ENCODE assay signal across 19 cellular contexts in the genomic region with DNA sequence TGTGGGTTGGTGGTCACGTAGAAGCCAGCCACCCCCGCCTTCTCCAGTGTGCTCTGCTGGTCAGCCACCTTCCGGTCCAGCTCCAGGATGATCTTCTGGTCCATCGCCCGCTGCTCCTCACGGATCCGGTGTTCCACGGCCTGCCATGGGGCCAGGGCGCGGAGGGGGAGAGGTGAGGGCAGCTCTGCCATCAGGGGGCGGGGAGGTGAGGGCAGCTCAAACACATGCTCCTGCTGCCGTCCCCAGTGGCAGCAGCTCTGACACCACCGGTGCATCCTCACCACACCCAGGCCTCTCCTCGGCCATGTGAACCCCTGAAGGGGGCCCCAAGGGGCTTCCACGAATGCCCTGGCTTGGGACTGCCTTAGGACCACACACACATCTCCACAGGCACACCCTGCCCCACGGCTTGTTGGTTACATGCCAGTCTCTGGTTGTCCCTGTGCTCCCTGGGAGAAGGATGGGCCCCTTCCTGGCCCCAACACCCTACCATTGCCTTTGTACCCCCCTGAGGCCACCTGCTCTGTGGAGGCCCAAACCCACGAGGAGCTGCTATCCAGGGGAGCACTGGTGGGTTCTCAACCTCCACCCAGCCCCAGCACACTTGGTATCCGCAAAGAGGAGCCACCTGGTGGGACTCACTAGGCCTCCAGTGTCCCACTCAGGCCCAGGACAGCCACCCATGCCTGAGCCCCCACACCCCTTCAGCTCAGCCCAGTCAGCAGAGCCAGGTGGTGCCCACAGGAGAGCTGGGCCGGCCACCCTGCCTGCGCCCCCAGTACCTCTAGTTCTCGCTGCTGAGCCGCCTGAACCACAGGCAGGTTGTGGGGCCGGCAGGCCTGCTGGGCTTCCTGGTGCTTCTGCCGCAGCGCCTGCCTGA. TPM values are rescaled to one million over a fixed set of nuclear protein-coding genes. Genes with fewer than 3 reads are reported as not detected.
A peak's percentile ranks its signal among the peaks of the same experiment; 100 is the strongest.
DNase-seq lines count a peak whose midpoint lies in the region; ATAC-seq and TF ChIP-seq lines count a peak whose summit lies in the region.
"Had no signal": no experiment of that assay in that cellular context is flagged by ENCODE, and none has a peak within 500 bp of the region (broad histone marks: within the 10 kb centered on the region; RNA-seq: fewer than 3 reads in every experiment).

No MANE protein-coding gene starts in this region.

- H3K9me3 ChIP-seq in right atrium auricular region (no peaks in the 10 kb centered on the region), colonic mucosa (no peaks in the 10 kb centered on the region), neural progenitor cell (ENCODE audit: low read depth) (no peaks in the 10 kb centered on the region)

- H3K79me2 ChIP-seq in neural progenitor cell (ENCODE audit: low read depth) = peaks cover 25% of the 10 kb centered on the region

- no peak overlapping the region for H3K27ac Mint-ChIP-seq in neural progenitor cell
- H3K27ac Mint-ChIP-seq: immature natural killer cell; naive thymus-derived CD8-positive, alpha-beta T cell had no signal

- H3K27me3 Mint-ChIP-seq in neural progenitor cell (ENCODE audit: insufficient read depth, low read depth) = no peaks in the 10 kb centered on the region
- H3K27me3 Mint-ChIP-seq: effector memory CD8-positive, alpha-beta T cell; naive thymus-derived CD8-positive, alpha-beta T cell had no signal

- H3K27ac ChIP-seq in right atrium auricular region (no peak overlapping the region), colonic mucosa (no peak overlapping the region), neural progenitor cell (no peak overlapping the region)

- no peak overlapping the region for H3K4me3 Mint-ChIP-seq in neural progenitor cell
- H3K4me3 Mint-ChIP-seq: effector memory CD8-positive, alpha-beta T cell; immature natural killer cell had no signal

- ATAC-seq in left cardiac atrium = no peak
- ATAC-seq: effector memory CD8-positive, alpha-beta T cell; HCT116; naive thymus-derived CD8-positive, alpha-beta T cell had no signal

- H3K36me3 ChIP-seq in right atrium auricular region = no peaks in the 10 kb centered on the region
- no peaks in the 10 kb centered on the region for H3K36me3 ChIP-seq in colonic mucosa
- no peaks in the 10 kb centered on the region for H3K36me3 ChIP-seq in neural progenitor cell

- no peak overlapping the region for H2AFZ ChIP-seq in neural progenitor cell (replicated peaks)

- TF ChIP-seq CTCF in right atrium auricular region (IDR thresholded peaks at IDR 0.05) = no peak
- TF ChIP-seq CTCF in colonic mucosa (IDR thresholded peaks at IDR 0.05) = no peak
- TF ChIP-seq CTCF in neural progenitor cell (IDR thresholded peaks at IDR 0.05) = no peak

- H3K4me1 ChIP-seq in right atrium auricular region (peaks cover 0 to 25% of the 10 kb centered on the region in 2 donors), colonic mucosa (peaks cover 5% of the 10 kb centered on the region), neural progenitor cell (peaks cover 5% of the 10 kb centered on the region)

- intact Hi-C loops in left cardiac atrium (cut with DNase I) = no loop called here
- intact Hi-C loops in colonic mucosa (cut with DNase I) = no loop called here

- H3K27me3 ChIP-seq in right atrium auricular region (no peaks in the 10 kb centered on the region), colonic mucosa (no peaks in the 10 kb centered on the region), neural progenitor cell (no peaks in the 10 kb centered on the region)

- peaks cover 12% of the 10 kb centered on the region for H3F3A ChIP-seq in neural progenitor cell (ENCODE audit: low read depth)

- H3K9ac ChIP-seq in colonic mucosa (ENCODE audit: low read depth in 2 of 2, low read length in 2 of 2) (no peak overlapping the region), neural progenitor cell (no peak overlapping the region)

- H3K4me2 ChIP-seq in neural progenitor cell = no peak overlapping the region

- H3K36me3 Mint-ChIP-seq in neural progenitor cell = no peaks in the 10 kb centered on the region
- H3K36me3 Mint-ChIP-seq: immature natural killer cell had no signal

- H3K9me3 Mint-ChIP-seq in neural progenitor cell = no peaks in the 10 kb centered on the region
- H3K9me3 Mint-ChIP-seq: effector memory CD8-positive, alpha-beta T cell; immature natural killer cell; naive thymus-derived CD8-positive, alpha-beta T cell had no signal

- no peak overlapping the region for H3K4me3 ChIP-seq in right atrium auricular region
- H3K4me3 ChIP-seq in colonic mucosa = no peak overlapping the region
- no peak overlapping the region for H3K4me3 ChIP-seq in neural progenitor cell

- peaks cover 23% of the 10 kb centered on the region for H3K4me1 Mint-ChIP-seq in neural progenitor cell

- DNase-seq in right atrium auricular region (ENCODE audit: low spot score) (peak; percentile 44), left cardiac atrium (no peak), colonic mucosa (peak; percentile 14), neural progenitor cell (ENCODE audit: low spot score) (peak; percentile 1), ureter (ENCODE audit: low spot score) (peak; percentile 39), A172 (ENCODE audit: low spot score) (no peak), SIG-M5 (lab: John Stamatoyannopoulos, UW) (no peak)
- DNase-seq: activated gamma-delta T cell; AML-193; Calu3; effector memory CD8-positive, alpha-beta T cell; immature natural killer cell; KG1; NCI-H2029; NCI-H446; NK-92 treated with Interleukin-12 subunit alpha and Interleukin-12 subunit beta, amount 100 ng/mL, for 24 hours; stimulated activated naive CD4-positive, alpha-beta T cell treated with Interleukin-2 at 50 U/mL for 16 hours had no signal

- peaks cover 43% of the 10 kb centered on the region for H4K20me1 ChIP-seq in neural progenitor cell (ENCODE audit: low read depth)

RNA-seq across cellular contexts. Expression of a gene that starts 4.3 kb away (rescaled TPM):
- total RNA-seq in right atrium auricular region (10 to 100 TPM; 60.4 to 64.3 TPM), left cardiac atrium (10 to 100 TPM; 35.1 to 41.3 TPM), colonic mucosa (10 to 100 TPM; 27.0 to 35.6 TPM), neural progenitor cell (ENCODE audit: low replicate concordance) (22.3 and 59.2 TPM in 2 replicates), ureter (31.4 TPM)
- total RNA-seq in A172 (2014; rRNA removed; shearing (Covaris generic)) = 43.7 and 48.2 TPM in 2 replicates

RNA-seq across cellular contexts. Expression of a gene that starts 47.5 kb away (rescaled TPM):
- total RNA-seq in right atrium auricular region = 1 to 10 TPM; 1.0 to 2.0 TPM
- total RNA-seq in left cardiac atrium = 1 to 10 TPM; 1.4 to 1.8 TPM
- 1 to 10 TPM; 6.1 to 8.5 TPM for total RNA-seq in colonic mucosa
- 6.3 and 20.9 TPM in 2 replicates for total RNA-seq in neural progenitor cell (ENCODE audit: low replicate concordance)
- total RNA-seq in ureter = 1.3 TPM
- total RNA-seq in A172 (2014; rRNA removed; shearing (Covaris generic)) = 10.9 and 15.6 TPM in 2 replicates

Comparison
In these comparisons a context has a peak if more than half of its experiments do, and no peak if none do; other contexts are left out.
1. DNase-seq: peak in right atrium auricular region (single experiment), colonic mucosa (single experiment), neural progenitor cell (single experiment) and ureter (single experiment); none in left cardiac atrium (single experiment), A172 (single experiment) and SIG-M5 (single experiment).